Comparison of ENCODE assay signal across 8 cellular contexts in genomic region chr16:21101631-21102420, GRCh38. TPM values are rescaled to one million over a fixed set of nuclear protein-coding genes. Genes with fewer than 3 reads are reported as not detected.
DNase-seq lines count a peak whose midpoint lies in the region; ATAC-seq and TF ChIP-seq lines count a peak whose summit lies in the region.

No MANE protein-coding gene starts in this region.

- CTCF ChIA-PET in BJ (lab: Yijun Ruan, JAX): interaction anchor here (0.6 to 3.3 kb wide), 5 partner anchors 17 to 323 kb away, joined by 3 to 25 read pairs (median 4); partner anchors contain the start of genes ERI2 and REXO5

- intact Hi-C loops in left colon (cut with DNase I, micrococcal nuclease): no loop called here

- TF ChIP-seq CTCF in BJ (IDR thresholded peaks at IDR 0.05; ENCODE audit: insufficient read depth, low read depth, low read length): peak; percentile 51

- H3K27me3 ChIP-seq in BJ (ENCODE audit: control insufficient read depth, insufficient read depth, low read length): no peaks in the 10 kb centered on the region

- DNase-seq in BJ (ENCODE audit: low read depth): no peak
- DNase-seq in HT-29 (ENCODE audit: low spot score): peak; percentile 55
- peak; percentile 20 for DNase-seq in activated T-cell treated with anti-CD3 and anti-CD28 coated beads, Interleukin-2, amount 50 U/mL, for 1 hour
- peak in 1 of 2 donors; percentile 16 for DNase-seq in left colon
- DNase-seq in NCI-H446 treated with DMSO at 0.1 percent for 48 hours (lab: John Stamatoyannopoulos, UW): no peak
- no peak for DNase-seq in KG1 (lab: John Stamatoyannopoulos, UW)
- no peak for DNase-seq in activated CD4-positive, CD25-positive, alpha-beta regulatory T cell (lab: John Stamatoyannopoulos, UW)

- no peaks in the 10 kb centered on the region for H3K36me3 ChIP-seq in BJ (ENCODE audit: control insufficient read depth, insufficient read depth, low read length)

- ATAC-seq in left colon (peak; percentile 42), HG02973 (IDR thresholded peaks at IDR 0.05; ENCODE audit: unreplicated experiment) (no peak)

- H3K4me3 ChIP-seq in BJ (ENCODE audit: low read depth, low read length): no peak overlapping the region

- POLR2A ChIA-PET in BJ (lab: Charles Lee): interaction anchor here (0.6 kb wide), 1 partner anchor 1252 kb away, joined by 3 read pairs; no protein-coding TSS in a partner anchor

RNA-seq across cellular contexts. Expression of gene DNAH3, which starts 48.8 kb away (rescaled TPM):
- not detected in 2 replicates for polyA plus RNA-seq in BJ (2011; rRNA removed)
- not detected in 2 replicates for polyA minus RNA-seq in BJ (2011; rRNA and poly(A)+ RNA removed)
- 0.34 and 0.38 TPM in 2 replicates for total RNA-seq in HT-29 (2014; rRNA removed; shearing (Covaris generic))
- 1 to 10 TPM; 4.8 to 4.9 TPM for total RNA-seq in left colon

RNA-seq across cellular contexts. Expression of gene LDAF1, which starts 56.6 kb away (rescaled TPM):
- polyA plus RNA-seq in BJ (2011; rRNA removed): 28.1 and 31.1 TPM in 2 replicates
- polyA minus RNA-seq in BJ (2011; rRNA and poly(A)+ RNA removed): 15.3 and 28.7 TPM in 2 replicates
- total RNA-seq in HT-29 (2014; rRNA removed; shearing (Covaris generic)): 10.9 and 13.3 TPM in 2 replicates
- total RNA-seq in left colon: 10 to 100 TPM; 35.1 to 58.9 TPM

Comparison
In these comparisons a context has a peak if more than half of its experiments do, and no peak if none do; other contexts are left out.
1. DNase-seq: peak in HT-29 (single experiment) and activated T-cell treated with anti-CD3 and anti-CD28 coated beads, Interleukin-2, amount 50 U/mL, for 1 hour (single experiment); none in BJ (single experiment), NCI-H446 treated with DMSO at 0.1 percent for 48 hours (single experiment), KG1 (single experiment) and activated CD4-positive, CD25-positive, alpha-beta regulatory T cell (0 of 4).